8 cellular contexts compared by ENCODE assay signal in the genomic region with DNA sequence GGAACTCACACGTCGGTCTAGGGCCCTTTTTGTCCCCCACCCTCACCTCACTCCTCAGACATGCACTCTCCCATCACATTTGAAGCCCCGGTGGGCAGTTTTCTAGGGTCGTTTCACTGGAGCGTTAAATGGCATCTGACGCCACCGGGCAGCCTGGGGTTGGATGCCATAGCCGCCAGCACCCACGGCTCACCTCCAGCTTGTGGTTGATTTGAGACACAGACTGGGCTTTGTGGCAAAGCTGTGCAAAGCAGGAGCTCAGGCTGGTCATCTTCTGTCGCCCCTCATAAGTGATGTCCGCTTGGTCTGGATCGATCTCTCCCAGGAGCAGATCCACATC. TPM values are rescaled to one million over a fixed set of nuclear protein-coding genes. Genes with fewer than 3 reads are reported as not detected.
DNase-seq lines count a peak whose midpoint lies in the region; ATAC-seq and TF ChIP-seq lines count a peak whose summit lies in the region.

No MANE protein-coding gene starts in this region.

- H3K27ac Mint-ChIP-seq in Calu3 (ENCODE audit: unreplicated experiment): peak overlapping the region; percentile 98
- peak overlapping the region; percentile 98 for H3K27ac Mint-ChIP-seq in activated naive CD4-positive, alpha-beta T cell treated with anti-CD3 and anti-CD28 coated beads, Interleukin-2, amount 10 ng/mL, durations not matched to agents 7 days and 5 days

- intact Hi-C loops in Calu3 (cut with micrococcal nuclease; ENCODE audit: unreplicated experiment) (loop anchor here (5.0 kb wide), 1 partner anchor 226 kb away; no protein-coding TSS in a partner anchor), spleen (cut with DNase I; ENCODE audit: low total_unique reads) (no loop called here)

- CTCF ChIA-PET in Calu3 (lab: Charles Lee): interaction anchor here (0.8 to 1.1 kb wide), 2 partner anchors 33 to 152 kb away, joined by 3 to 6 read pairs; no protein-coding TSS in a partner anchor
- CTCF ChIA-PET in activated naive CD4-positive, alpha-beta T cell treated with anti-CD3 and anti-CD28 coated beads, Interleukin-2, amount 10 ng/mL, durations not matched to agents 7 days and 5 days (lab: Charles Lee): interaction anchor here (0.8 kb wide), 2 partner anchors 46 to 122 kb away, joined by 3 read pairs; no protein-coding TSS in a partner anchor

- peak overlapping the region; percentile 99 for H3K4me3 Mint-ChIP-seq in Calu3 (ENCODE audit: low read depth, unreplicated experiment)
- H3K4me3 Mint-ChIP-seq in activated naive CD4-positive, alpha-beta T cell treated with anti-CD3 and anti-CD28 coated beads, Interleukin-2, amount 10 ng/mL, durations not matched to agents 7 days and 5 days: peak overlapping the region; percentile 100

- peaks cover 40% of the 10 kb centered on the region for H3K36me3 Mint-ChIP-seq in Calu3 (ENCODE audit: insufficient read depth, unreplicated experiment)
- peaks cover 31% of the 10 kb centered on the region for H3K36me3 Mint-ChIP-seq in activated naive CD4-positive, alpha-beta T cell treated with anti-CD3 and anti-CD28 coated beads, Interleukin-2, amount 10 ng/mL, durations not matched to agents 7 days and 5 days

- no peak overlapping the region for H3K27ac ChIP-seq in iPS DF 6.9 (ENCODE audit: low read length)
- H3K27ac ChIP-seq in spleen: peak overlapping the region; percentile 81 to 94 (median 92)

- H3K27me3 Mint-ChIP-seq in Calu3 (ENCODE audit: unreplicated experiment): no peaks in the 10 kb centered on the region
- H3K27me3 Mint-ChIP-seq in activated naive CD4-positive, alpha-beta T cell treated with anti-CD3 and anti-CD28 coated beads, Interleukin-2, amount 10 ng/mL, durations not matched to agents 7 days and 5 days: no peaks in the 10 kb centered on the region

- DNase-seq in Calu3: no peak
- DNase-seq in activated naive CD4-positive, alpha-beta T cell treated with anti-CD3 and anti-CD28 coated beads, Interleukin-2, amount 10 ng/mL, durations not matched to agents 7 days and 5 days: no peak
- no peak for DNase-seq in iPS DF 6.9 (ENCODE audit: low read depth, low spot score)
- no peak for DNase-seq in spleen
- no peak for DNase-seq in NCI-H2081 treated with DMSO at 0.1 percent for 48 hours (lab: John Stamatoyannopoulos, UW)
- no peak for DNase-seq in NCI-H187 treated with DMSO at 0.1 percent for 48 hours (lab: John Stamatoyannopoulos, UW)

- H3K4me1 ChIP-seq in iPS DF 6.9 (ENCODE audit: control insufficient read depth, insufficient read depth, low read length) (no peaks in the 10 kb centered on the region; the same call in 1 of the 2 replicates), spleen (peaks cover 15 to 52% (median 41%) of the 10 kb centered on the region in 6 donors)

- whole genome bisulfite sequencing in iPS DF 6.9 (ENCODE audit: insufficient coverage, insufficient read length): no CpG with 5 or more reads among the region's 12 CpGs
- 0 to 3% (median 0%) methylated on average over 11 to 12 of the region's 12 CpGs for WGBS in spleen, 5 donors

- no TSS peak for BruUV-seq in Calu3 (replicated peaks; lab: Mats Ljungman, UMichigan)

- peaks cover 19% of the 10 kb centered on the region for H3K4me1 Mint-ChIP-seq in Calu3 (ENCODE audit: low read depth, unreplicated experiment)
- peaks cover 36% of the 10 kb centered on the region for H3K4me1 Mint-ChIP-seq in activated naive CD4-positive, alpha-beta T cell treated with anti-CD3 and anti-CD28 coated beads, Interleukin-2, amount 10 ng/mL, durations not matched to agents 7 days and 5 days

- H3K4me3 ChIP-seq in iPS DF 6.9 (ENCODE audit: low read length) (peak overlapping the region; percentile 50; the same call in 1 of the 2 replicates), spleen (peak overlapping the region; percentile 70 to 93 (median 88))

- TF ChIP-seq CTCF in Calu3 (IDR thresholded peaks at IDR 0.05; ENCODE audit: unreplicated experiment) (no peak), spleen (IDR thresholded peaks at IDR 0.05 in 8 of 11, conservative IDR thresholded peaks at IDR 0.05 in 3 of 11) (no peak)

- peak; percentile 6 for ATAC-seq in GM21390 (IDR thresholded peaks at IDR 0.05; ENCODE audit: unreplicated experiment)
- peak; percentile 12 for ATAC-seq in HG03571 (IDR thresholded peaks at IDR 0.05; ENCODE audit: unreplicated experiment)

- H3K27me3 ChIP-seq in iPS DF 6.9 (ENCODE audit: control insufficient read depth, insufficient read depth, low read length): no peaks in the 10 kb centered on the region
- H3K27me3 ChIP-seq in spleen (replicated peaks in 1 of 7): no peaks in the 10 kb centered on the region

- H3K36me3 ChIP-seq in iPS DF 6.9 (ENCODE audit: control insufficient read depth, insufficient read depth, low read length) (no peaks in the 10 kb centered on the region), spleen (peaks cover 0 to 21% (median 2%) of the 10 kb centered on the region in 6 donors)

- no peaks in the 10 kb centered on the region for H3K9me3 Mint-ChIP-seq in Calu3 (ENCODE audit: low read depth, unreplicated experiment)
- H3K9me3 Mint-ChIP-seq in activated naive CD4-positive, alpha-beta T cell treated with anti-CD3 and anti-CD28 coated beads, Interleukin-2, amount 10 ng/mL, durations not matched to agents 7 days and 5 days: peaks cover 4% of the 10 kb centered on the region

- no peak for TF ChIP-seq POLR2A in spleen (IDR thresholded peaks at IDR 0.05)

- H3K9me3 ChIP-seq in iPS DF 6.9 (ENCODE audit: control insufficient read depth, insufficient read depth, low read length): no peaks in the 10 kb centered on the region; the same call in 1 of the 2 replicates
- peaks cover 0 to 6% (median 0%) of the 10 kb centered on the region in 8 donors for H3K9me3 ChIP-seq in spleen

RNA-seq across cellular contexts. Expression of gene GOPC, which starts 0.5 kb away (rescaled TPM):
- total RNA-seq in Calu3 (2022) (28.8 and 33.5 TPM in 2 replicates), spleen (10 to 100 TPM; 20.5 to 26.7 (median 22.3) TPM)
- polyA plus RNA-seq in spleen: 10 to 100 TPM; 13.5 to 17.3 (median 14.9) TPM
